Comparison of ENCODE assay signal across 8 cellular contexts in the genomic region with DNA sequence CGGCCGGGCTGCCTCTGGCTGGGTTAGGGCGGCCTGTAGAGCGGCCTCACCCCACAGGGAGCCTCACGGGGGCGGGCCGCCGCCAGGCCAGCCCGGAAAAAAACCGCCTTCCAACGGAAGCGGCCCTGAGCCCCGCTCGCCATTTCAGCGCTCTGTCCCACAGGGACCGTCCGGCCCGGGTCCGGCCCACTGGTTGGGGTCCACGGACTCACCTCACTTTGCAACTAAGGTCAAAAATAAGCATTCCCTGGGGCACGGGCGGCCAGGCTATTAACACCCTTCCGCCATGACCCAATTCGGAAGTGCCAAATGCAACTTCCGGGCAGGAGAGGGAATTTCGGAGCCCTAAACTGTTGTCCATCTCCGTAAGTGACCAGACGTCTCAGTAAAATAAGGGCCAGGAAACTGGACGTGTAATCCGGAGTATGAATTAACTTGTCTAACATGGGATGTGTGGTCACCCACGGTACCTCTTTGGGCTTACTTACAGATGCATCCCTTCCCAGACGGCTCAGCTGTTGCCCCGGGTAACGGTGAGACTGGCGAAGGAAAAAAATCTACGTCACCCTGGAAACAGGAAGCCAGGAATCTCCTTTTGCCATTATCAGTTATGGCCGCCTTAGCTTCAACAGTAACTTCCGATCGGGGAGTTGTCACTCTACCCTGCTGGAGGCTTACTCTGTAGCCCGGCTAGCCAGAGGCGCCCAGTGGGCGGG. TPM values are rescaled to one million over a fixed set of nuclear protein-coding genes. Genes with fewer than 3 reads are reported as not detected.
A peak's percentile ranks its signal among the peaks of the same experiment; 100 is the strongest.
DNase-seq lines count a peak whose midpoint lies in the region; ATAC-seq lines count a peak whose summit lies in the region.

TSS of gene BBIP1 (minus strand) at position 548 of the 716 bp plus-strand sequence. CDS start 1,023 bp downstream, outside the sequence.

- peaks cover 50% of the 10 kb centered on the region for H3K4me1 Mint-ChIP-seq in activated T-cell treated with anti-CD3 and anti-CD28 coated beads, Interleukin-2, amount 50 U/mL, for 72 hours (ENCODE audit: low read depth)
- H3K4me1 Mint-ChIP-seq in naive thymus-derived CD8-positive, alpha-beta T cell, result peaks cover 12 to 59% (median 45%) of the 10 kb centered on the region in 4 donors

- peak within 1 kb of the TSS; percentile 91 to 99 for H3K4me3 Mint-ChIP-seq in activated T-cell treated with anti-CD3 and anti-CD28 coated beads, Interleukin-2, amount 50 U/mL, for 72 hours
- H3K4me3 Mint-ChIP-seq in naive thymus-derived CD8-positive, alpha-beta T cell, result peak within 1 kb of the TSS; percentile 89 to 100 (median 98)

- POLR2A ChIA-PET in naive thymus-derived CD8-positive, alpha-beta T cell (lab: Charles Lee), result interaction anchor here (0.6 to 3.1 kb wide), 17 partner anchors 8 to 123 kb away, joined by 3 to 24 read pairs (median 4); partner anchors contain the start of gene PDCD4

- H3K9me3 Mint-ChIP-seq in activated T-cell treated with anti-CD3 and anti-CD28 coated beads, Interleukin-2, amount 50 U/mL, for 72 hours, result no peaks in the 10 kb centered on the region
- no peaks in the 10 kb centered on the region for H3K9me3 Mint-ChIP-seq in naive thymus-derived CD8-positive, alpha-beta T cell

- ATAC-seq in GM19452 (IDR thresholded peaks at IDR 0.05; ENCODE audit: unreplicated experiment), result peak; percentile 81
- ATAC-seq in HG03521 (IDR thresholded peaks at IDR 0.05; ENCODE audit: unreplicated experiment), result peak; percentile 84
- peak; percentile 92 for ATAC-seq in activated T-cell treated with anti-CD3 and anti-CD28 coated beads, Interleukin-2, amount 50 U/mL, for 72 hours (replicated peaks in 1 of 2)
- peak; percentile 89 to 94 for ATAC-seq in naive thymus-derived CD8-positive, alpha-beta T cell

- peak within 1 kb of the TSS; percentile 96 for H3K27ac Mint-ChIP-seq in activated T-cell treated with anti-CD3 and anti-CD28 coated beads, Interleukin-2, amount 50 U/mL, for 72 hours
- H3K27ac Mint-ChIP-seq in naive thymus-derived CD8-positive, alpha-beta T cell, result peak within 1 kb of the TSS; percentile 99 to 100 (median 100)

- peak; percentile 99 for DNase-seq in DMS153 treated with DMSO at 0.1 percent for 48 hours (lab: John Stamatoyannopoulos, UW; ENCODE audit: unreplicated experiment)
- peak; percentile 99 for DNase-seq in NCI-H82 treated with DMSO at 0.1 percent for 48 hours (lab: John Stamatoyannopoulos, UW; ENCODE audit: unreplicated experiment)
- peak in 1 of 2 donors; percentile 94 for DNase-seq in activated T-cell treated with anti-CD3 and anti-CD28 coated beads, Interleukin-2, amount 50 U/mL, for 72 hours
- peak; percentile 100 for DNase-seq in fibroblast of peridontal ligament (ENCODE audit: extremely low read depth)
- DNase-seq in naive thymus-derived CD8-positive, alpha-beta T cell, result peak in 2 of 10 donors; percentile 74 to 89
- DNase-seq in stimulated activated CD4-positive, alpha-beta T cell treated with anti-CD3 and anti-CD28 coated beads, Interleukin-4, amount 100 ng/mL, for 4 hours, result no peak

- H3K36me3 Mint-ChIP-seq in activated T-cell treated with anti-CD3 and anti-CD28 coated beads, Interleukin-2, amount 50 U/mL, for 72 hours (ENCODE audit: insufficient read depth in 2 of 2), result peaks cover 8% of the 10 kb centered on the region in 2 donors
- peaks cover 0 to 19% (median 3%) of the 10 kb centered on the region in 3 donors for H3K36me3 Mint-ChIP-seq in naive thymus-derived CD8-positive, alpha-beta T cell

- H3K27me3 Mint-ChIP-seq in activated T-cell treated with anti-CD3 and anti-CD28 coated beads, Interleukin-2, amount 50 U/mL, for 72 hours (ENCODE audit: low read depth), result no peaks in the 10 kb centered on the region
- no peaks in the 10 kb centered on the region for H3K27me3 Mint-ChIP-seq in naive thymus-derived CD8-positive, alpha-beta T cell

RNA-seq across cellular contexts. Expression of gene BBIP1, which starts in this region (rescaled TPM):
- 10 to 100 TPM; 25.7 to 34.5 TPM for total RNA-seq in activated T-cell treated with anti-CD3 and anti-CD28 coated beads, Interleukin-2, amount 50 U/mL, for 72 hours
- 10 to 100 TPM; 46.5 to 60.3 TPM for total RNA-seq in naive thymus-derived CD8-positive, alpha-beta T cell
- polyA plus RNA-seq in naive thymus-derived CD8-positive, alpha-beta T cell, result 10 to 100 TPM; 25.1 to 29.7 (median 29.0) TPM

Comparison
In these comparisons a context has a peak if more than half of its experiments do, and no peak if none do; other contexts are left out.
1. DNase-seq: peak in DMS153 treated with DMSO at 0.1 percent for 48 hours (single experiment), NCI-H82 treated with DMSO at 0.1 percent for 48 hours (single experiment) and fibroblast of peridontal ligament (single experiment); none in stimulated activated CD4-positive, alpha-beta T cell treated with anti-CD3 and anti-CD28 coated beads, Interleukin-4, amount 100 ng/mL, for 4 hours (0 of 2).
2. Peak in every context shown above with its lines, with median percentiles within 50 percentile points of each other: ATAC-seq.